ENCODE assay signal across 33 cellular contexts in the genomic region with DNA sequence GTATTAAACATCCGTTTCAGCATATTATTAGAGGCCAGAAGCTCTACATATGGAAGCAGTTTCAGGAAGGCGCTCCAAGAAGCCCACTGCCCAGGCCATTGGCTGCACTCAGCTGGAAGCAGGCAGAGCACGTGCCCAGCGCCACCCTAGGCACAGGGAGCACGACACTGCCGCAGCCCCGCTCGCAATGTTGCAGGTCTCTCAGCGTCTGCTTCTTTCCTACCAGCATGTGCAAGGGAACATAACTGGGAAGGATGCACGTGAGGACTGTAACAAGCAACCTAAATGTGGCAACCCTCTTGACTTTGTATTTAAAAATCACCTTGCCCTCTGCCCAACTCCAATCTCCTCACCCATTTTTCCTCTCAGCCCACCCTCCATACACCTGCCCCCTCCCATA. TPM values are rescaled to one million over a fixed set of nuclear protein-coding genes. Genes with fewer than 3 reads are reported as not detected.
"Had no signal": no experiment of that assay in that cellular context is flagged by ENCODE, and none has a peak within 500 bp of the region (broad histone marks: within the 10 kb centered on the region; RNA-seq: fewer than 3 reads in every experiment).

No MANE protein-coding gene starts in this region.

- H3K27ac ChIP-seq: ascending aorta, cardiac muscle cell, WERI-Rb-1 had no signal

- H3K36me3 ChIP-seq: ascending aorta, cardiac muscle cell, WERI-Rb-1 had no signal

- H3K4me1 ChIP-seq: ascending aorta had no signal

- H3K9me3 ChIP-seq: ascending aorta had no signal

- ATAC-seq: activated CD4-positive, alpha-beta T cell treated with anti-CD3 and anti-CD28 coated beads for 36 hours; activated CD4-positive, CD25-positive, alpha-beta regulatory T cell treated with anti-CD3 and anti-CD28 coated beads, Interleukin-2, amount 50 U/mL, for 24 hours; activated CD8-positive, alpha-beta memory T cell treated with anti-CD3 and anti-CD28 coated beads, Interleukin-2, amount 10 ng/mL, durations not matched to agents 7 days and 5 days; activated CD8-positive, alpha-beta T cell treated with anti-CD3 and anti-CD28 coated beads, Interleukin-2, amount 10 ng/mL, durations not matched to agents 7 days and 5 days; activated naive CD8-positive, alpha-beta T cell treated with anti-CD3 and anti-CD28 coated beads, Interleukin-2, amount 50 U/mL, for 24 hours; WTC11 had no signal

- H3K27me3 ChIP-seq: ascending aorta had no signal

- H3K4me3 ChIP-seq: ascending aorta, cardiac muscle cell had no signal

- DNase-seq: activated CD4-positive, alpha-beta memory T cell treated with anti-CD3 and anti-CD28 coated beads, Interleukin-2, amount 10 ng/mL, durations not matched to agents 7 days and 5 days; activated CD4-positive, alpha-beta T cell treated with anti-CD3 and anti-CD28 coated beads for 1 hour; activated CD4-positive, alpha-beta T cell treated with anti-CD3 and anti-CD28 coated beads for 36 hours; activated CD4-positive, alpha-beta T cell treated with anti-CD3 and anti-CD28 coated beads for 48 hours; activated CD4-positive, alpha-beta T cell treated with anti-CD3 and anti-CD28 coated beads, Interleukin-2, amount 10 ng/mL, durations not matched to agents 7 days and 5 days; activated CD4-positive, alpha-beta T cell treated with anti-CD3 and anti-CD28 coated beads, Interleukin-2, amount 50 U/mL, for 48 hours; activated CD4-positive, CD25-positive, alpha-beta regulatory T cell; activated CD8-positive, alpha-beta memory T cell treated with anti-CD3 and anti-CD28 coated beads for 24 hours; activated CD8-positive, alpha-beta memory T cell treated with anti-CD3 and anti-CD28 coated beads, Interleukin-2, amount 10 ng/mL, durations not matched to agents 7 days and 5 days; activated CD8-positive, alpha-beta memory T cell treated with anti-CD3 and anti-CD28 coated beads, Interleukin-2, amount 50 U/mL, for 48 hours; activated CD8-positive, alpha-beta T cell treated with anti-CD3 and anti-CD28 coated beads, Interleukin-2, amount 10 ng/mL, durations not matched to agents 7 days and 5 days; activated effector memory CD4-positive, alpha-beta T cell treated with Interleukin-2 at 50 U/mL for 16 hours; activated gamma-delta T cell; activated naive CD4-positive, alpha-beta T cell treated with anti-CD3 and anti-CD28 coated beads, Interleukin-2, amount 10 ng/mL, durations not matched to agents 7 days and 5 days; activated naive CD4-positive, alpha-beta T cell treated with Interleukin-2 at 50 U/mL for 16 hours; activated naive CD8-positive, alpha-beta T cell treated with anti-CD3 and anti-CD28 coated beads, Interleukin-2, amount 10 ng/mL, durations not matched to agents 7 days and 5 days; activated naive CD8-positive, alpha-beta T cell treated with anti-CD3 and anti-CD28 coated beads, Interleukin-2, amount 50 U/mL, for 24 hours; activated T-cell treated with anti-CD3 and anti-CD28 coated beads, Interleukin-2, amount 50 U/mL, for 24 hours; activated T-cell treated with anti-CD3 and anti-CD28 coated beads, Interleukin-2, amount 50 U/mL, for 48 hours; amygdala; anterior cingulate cortex; caudate nucleus; cerebellar nuclear complex; T-helper 1 cell; T-helper 2 cell; T-helper 9 cell; WERI-Rb-1 had no signal

RNA-seq across cellular contexts. Expression of a gene that starts 3.5 kb away (rescaled TPM):
- total RNA-seq: activated CD4-positive, alpha-beta memory T cell treated with anti-CD3 and anti-CD28 coated beads, Interleukin-2, amount 10 ng/mL, durations not matched to agents 7 days and 5 days; activated CD4-positive, alpha-beta T cell treated with anti-CD3 and anti-CD28 coated beads for 36 hours; activated CD4-positive, alpha-beta T cell treated with anti-CD3 and anti-CD28 coated beads, Interleukin-2, amount 10 ng/mL, durations not matched to agents 7 days and 5 days; activated CD8-positive, alpha-beta memory T cell treated with anti-CD3 and anti-CD28 coated beads, Interleukin-2, amount 10 ng/mL, durations not matched to agents 7 days and 5 days; activated CD8-positive, alpha-beta T cell treated with anti-CD3 and anti-CD28 coated beads, Interleukin-2, amount 10 ng/mL, durations not matched to agents 7 days and 5 days; activated naive CD8-positive, alpha-beta T cell treated with anti-CD3 and anti-CD28 coated beads, Interleukin-2, amount 10 ng/mL, durations not matched to agents 7 days and 5 days; activated T-helper 2 cell treated with anti-CD3 and anti-CD28 coated beads, Interferon-gamma antibody, Interleukin-2, Interleukin-4, amounts not matched to agents 10 μg/mL and 5 μg/mL and 100 μg/mL, durations not matched to agents 14 hours and 24 hours and 36 hours; ascending aorta; bronchial epithelial cell had no signal
- polyA plus RNA-seq: cardiac muscle cell had no signal
